Comparison of ENCODE assay signal across 18 cellular contexts in genomic region chr10:116892873-116893685, GRCh38. TPM values are rescaled to one million over a fixed set of nuclear protein-coding genes. Genes with fewer than 3 reads are reported as not detected.
DNase-seq lines count a peak whose midpoint lies in the region; ATAC-seq and TF ChIP-seq lines count a peak whose summit lies in the region.
"Had no signal": no experiment of that assay in that cellular context is flagged by ENCODE, and none has a peak within 500 bp of the region (broad histone marks: within the 10 kb centered on the region; RNA-seq: fewer than 3 reads in every experiment).

No MANE protein-coding gene starts in this region.

- H3K36me3 Mint-ChIP-seq in endothelial cell (ENCODE audit: low read depth, unreplicated experiment), result peaks cover 3% of the 10 kb centered on the region
- H3K36me3 Mint-ChIP-seq: activated CD4-positive, alpha-beta memory T cell treated with anti-CD3 and anti-CD28 coated beads for 36 hours; CD8-positive, alpha-beta memory T cell had no signal

- DNase-seq in NCI-H1092 treated with DMSO at 0.1 percent for 48 hours (lab: John Stamatoyannopoulos, UW) (peak; percentile 4), NCI-H1092 (lab: John Stamatoyannopoulos, UW) (no peak), NCI-H748 treated with DMSO at 0.1 percent for 48 hours (lab: John Stamatoyannopoulos, UW) (peak; percentile 63), endothelial cell (ENCODE audit: low spot score) (peak; percentile 14), retina (peak; percentile 67), G401 (ENCODE audit: low spot score) (no peak), SIG-M5 treated with dmso at 0.1 percent for 504 hours (lab: John Stamatoyannopoulos, UW; ENCODE audit: unreplicated experiment) (no peak)
- DNase-seq: 8988T; activated CD4-positive, alpha-beta memory T cell treated with anti-CD3 and anti-CD28 coated beads for 36 hours; activated effector memory CD4-positive, alpha-beta T cell treated with Interleukin-2 at 50 U/mL for 16 hours; caudate nucleus; CD8-positive, alpha-beta memory T cell; esophagus squamous epithelium; IMR-90; NCI-H2029; tibial artery had no signal

- peaks cover 3% of the 10 kb centered on the region for H3K27me3 Mint-ChIP-seq in endothelial cell (ENCODE audit: unreplicated experiment)

- peak overlapping the region; percentile 10 for H3K4me3 Mint-ChIP-seq in endothelial cell (ENCODE audit: unreplicated experiment)
- H3K4me3 Mint-ChIP-seq: activated CD4-positive, alpha-beta memory T cell treated with anti-CD3 and anti-CD28 coated beads for 36 hours; CD8-positive, alpha-beta memory T cell had no signal

- in situ Hi-C loops in G401 (cut with HindIII; ENCODE audit: low sequenced_read_pairs), result no loop called here

- ATAC-seq in GM21737 (IDR thresholded peaks at IDR 0.05; ENCODE audit: unreplicated experiment), result no peak

- no peak for TF ChIP-seq CTCF in endothelial cell (IDR thresholded peaks at IDR 0.05; ENCODE audit: unreplicated experiment)

- H3K9me3 Mint-ChIP-seq in endothelial cell (ENCODE audit: unreplicated experiment), result no peaks in the 10 kb centered on the region
- H3K9me3 Mint-ChIP-seq: activated CD4-positive, alpha-beta memory T cell treated with anti-CD3 and anti-CD28 coated beads for 36 hours; CD8-positive, alpha-beta memory T cell had no signal

- peaks cover 40% of the 10 kb centered on the region for H3K4me1 Mint-ChIP-seq in endothelial cell (ENCODE audit: unreplicated experiment)
- H3K4me1 Mint-ChIP-seq: CD8-positive, alpha-beta memory T cell had no signal

- H3K27ac Mint-ChIP-seq in endothelial cell (ENCODE audit: unreplicated experiment), result peak overlapping the region; percentile 96
- H3K27ac Mint-ChIP-seq: activated CD4-positive, alpha-beta memory T cell treated with anti-CD3 and anti-CD28 coated beads for 36 hours; CD8-positive, alpha-beta memory T cell had no signal

RNA-seq across cellular contexts. Expression of gene ENO4, which starts 43.8 kb away (rescaled TPM):
- total RNA-seq in endothelial cell (ENCODE audit: unreplicated experiment), result 1.1 TPM
- total RNA-seq in G401 (2014; rRNA removed; shearing (Covaris generic)), result 0.49 TPM in 1 of 2 replicates, not detected in the other
- total RNA-seq: activated CD4-positive, alpha-beta memory T cell treated with anti-CD3 and anti-CD28 coated beads for 36 hours; CD8-positive, alpha-beta memory T cell; T-helper 2 cell treated with Interferon-gamma antibody and Interleukin-4, amounts not matched to agents 100 ng/mL and 5 ng/mL, for 36 hours had no signal

Comparison
In these comparisons a context has a peak if more than half of its experiments do, and no peak if none do; other contexts are left out.
1. DNase-seq: peak in NCI-H1092 treated with DMSO at 0.1 percent for 48 hours (single experiment), NCI-H748 treated with DMSO at 0.1 percent for 48 hours (single experiment), endothelial cell (single experiment) and retina (single experiment); none in NCI-H1092 (single experiment), G401 (single experiment) and SIG-M5 treated with dmso at 0.1 percent for 504 hours (single experiment).